ENCODE assay signal across 13 cellular contexts in the genomic region with DNA sequence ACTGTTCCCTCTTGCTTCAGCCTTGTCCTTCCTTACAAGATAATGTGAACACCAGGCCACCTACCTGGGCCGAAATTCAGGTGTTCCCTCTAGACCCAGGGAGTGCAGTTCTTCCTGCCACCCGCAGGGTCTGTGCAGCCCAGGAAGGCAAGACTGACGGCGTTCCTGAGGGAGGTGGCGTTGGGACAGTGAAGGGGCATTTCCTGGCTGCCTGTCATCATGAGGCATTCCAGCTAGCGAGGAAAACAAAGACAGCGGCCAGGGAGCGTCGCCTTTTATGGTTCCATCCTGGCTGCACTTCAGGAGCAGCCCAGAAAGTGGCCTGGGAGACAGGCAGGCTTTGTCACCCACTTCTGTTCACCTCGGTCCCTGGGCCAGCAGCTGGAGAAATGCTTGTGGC.
A peak's percentile ranks its signal among the peaks of the same experiment; 100 is the strongest.
DNase-seq lines count a peak whose midpoint lies in the region; ATAC-seq, FAIRE-seq and TF ChIP-seq lines count a peak whose summit lies in the region.
"Had no signal": no experiment of that assay in that cellular context is flagged by ENCODE, and none has a peak within 500 bp of the region (broad histone marks: within the 10 kb centered on the region; RNA-seq: fewer than 3 reads in every experiment).

No MANE protein-coding gene starts in this region.

- peak in 1 of 4 donors; percentile 25 for TF ChIP-seq CTCF in pancreas (IDR thresholded peaks at IDR 0.05)

- H3K27me3 ChIP-seq in pancreas: no peaks in the 10 kb centered on the region

- peak; percentile 0 for DNase-seq in DMS153 treated with DMSO at 0.1 percent for 48 hours (lab: John Stamatoyannopoulos, UW; ENCODE audit: unreplicated experiment)
- DNase-seq in SHP77 treated with DMSO at 0.1 percent for 48 hours (lab: John Stamatoyannopoulos, UW): peak; percentile 3
- DNase-seq in left ventricle myocardium superior: peak; percentile 81
- peak in 3 of 6 donors; percentile 21 to 44 (median 24) for DNase-seq in pancreas
- DNase-seq in putamen (ENCODE audit: low spot score): no peak
- DNase-seq in central memory CD4-positive, alpha-beta T cell: no peak
- DNase-seq in stimulated activated effector memory CD8-positive, alpha-beta T cell treated with anti-CD3 and anti-CD28 coated beads, Interleukin-12 subunit alpha, Interleukin-12 subunit beta, amount 100 ng/mL, for 72 hours (ENCODE audit: low spot score in 2 of 2): no peak
- DNase-seq: activated effector memory CD4-positive, alpha-beta T cell treated with Interleukin-2 at 50 U/mL for 16 hours; CD8-positive, alpha-beta T cell; NCI-H2107; T1000 had no signal

- H3K4me3 ChIP-seq in pancreas: no peak overlapping the region

- 53 to 57% methylated on average over 10 of the region's 10 CpGs for WGBS in pancreas, 2 donors

- H3K4me1 Mint-ChIP-seq in stimulated activated effector memory CD8-positive, alpha-beta T cell treated with anti-CD3 and anti-CD28 coated beads, Interleukin-12 subunit alpha, Interleukin-12 subunit beta, amount 100 ng/mL, for 72 hours: no peaks in the 10 kb centered on the region

- H3K27ac Mint-ChIP-seq in stimulated activated effector memory CD8-positive, alpha-beta T cell treated with anti-CD3 and anti-CD28 coated beads, Interleukin-12 subunit alpha, Interleukin-12 subunit beta, amount 100 ng/mL, for 72 hours: no peak overlapping the region
- H3K27ac Mint-ChIP-seq: CD8-positive, alpha-beta T cell had no signal

- no peaks in the 10 kb centered on the region for H3K9me3 ChIP-seq in pancreas

- intact Hi-C loops in left ventricle myocardium superior (cut with micrococcal nuclease) (no loop called here), pancreas (cut with DNase I) (no loop called here)

- ATAC-seq in left ventricle myocardium superior (peak; percentile 98), pancreas (peak in 3 of 4 donors; percentile 64 to 83 (median 78)), GM18907 (IDR thresholded peaks at IDR 0.05; ENCODE audit: unreplicated experiment) (no peak)
- no peak for ATAC-seq in stimulated activated effector memory CD8-positive, alpha-beta T cell treated with anti-CD3 and anti-CD28 coated beads, Interleukin-12 subunit alpha, Interleukin-12 subunit beta, amount 100 ng/mL, for 72 hours
- ATAC-seq: CD8-positive, alpha-beta T cell had no signal

- H3K27ac ChIP-seq in pancreas: no peak overlapping the region
- H3K27ac ChIP-seq: epithelial cell of prostate had no signal

- H3K4me3 Mint-ChIP-seq in stimulated activated effector memory CD8-positive, alpha-beta T cell treated with anti-CD3 and anti-CD28 coated beads, Interleukin-12 subunit alpha, Interleukin-12 subunit beta, amount 100 ng/mL, for 72 hours: no peak overlapping the region
- H3K4me3 Mint-ChIP-seq: CD8-positive, alpha-beta T cell had no signal

- no peaks in the 10 kb centered on the region for H3K36me3 ChIP-seq in pancreas

- no peak for FAIRE-seq in pancreas (lab: Jason Lieb, UNC)

- H3K9me3 Mint-ChIP-seq in stimulated activated effector memory CD8-positive, alpha-beta T cell treated with anti-CD3 and anti-CD28 coated beads, Interleukin-12 subunit alpha, Interleukin-12 subunit beta, amount 100 ng/mL, for 72 hours: peaks cover 10% of the 10 kb centered on the region
- H3K9me3 Mint-ChIP-seq: CD8-positive, alpha-beta T cell had no signal

- no peaks in the 10 kb centered on the region for H3K4me1 ChIP-seq in pancreas

- H3K36me3 Mint-ChIP-seq in stimulated activated effector memory CD8-positive, alpha-beta T cell treated with anti-CD3 and anti-CD28 coated beads, Interleukin-12 subunit alpha, Interleukin-12 subunit beta, amount 100 ng/mL, for 72 hours: no peaks in the 10 kb centered on the region
- H3K36me3 Mint-ChIP-seq: CD8-positive, alpha-beta T cell had no signal

Comparison
In these comparisons a context has a peak if more than half of its experiments do, and no peak if none do; other contexts are left out.
1. DNase-seq: peak in DMS153 treated with DMSO at 0.1 percent for 48 hours (single experiment), SHP77 treated with DMSO at 0.1 percent for 48 hours (single experiment) and left ventricle myocardium superior (single experiment); none in putamen (single experiment), central memory CD4-positive, alpha-beta T cell (single experiment) and stimulated activated effector memory CD8-positive, alpha-beta T cell treated with anti-CD3 and anti-CD28 coated beads, Interleukin-12 subunit alpha, Interleukin-12 subunit beta, amount 100 ng/mL, for 72 hours (0 of 2).
2. ATAC-seq: peak in left ventricle myocardium superior (single experiment) and pancreas (3 of 4); none in GM18907 (single experiment) and stimulated activated effector memory CD8-positive, alpha-beta T cell treated with anti-CD3 and anti-CD28 coated beads, Interleukin-12 subunit alpha, Interleukin-12 subunit beta, amount 100 ng/mL, for 72 hours (single experiment).